In the genomic region with DNA sequence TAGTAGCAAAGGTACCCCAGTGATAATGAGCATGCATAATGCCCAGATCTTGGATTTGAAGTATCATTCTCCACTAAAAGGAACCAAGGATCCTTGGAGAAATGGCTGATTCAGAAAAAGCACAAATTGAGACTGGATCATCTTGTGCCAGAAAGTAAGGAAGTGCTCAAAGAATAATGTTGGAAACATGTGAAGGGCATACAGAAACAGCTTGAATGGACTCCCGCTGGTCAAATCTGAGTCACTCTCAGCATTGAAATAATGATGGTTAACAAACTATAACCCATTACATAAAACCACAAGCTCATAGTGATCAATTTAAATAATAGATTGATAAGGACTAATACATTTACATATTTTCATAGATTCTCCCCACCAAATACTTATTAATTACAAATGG, we compare ENCODE assay signal across 23 cellular contexts.
"Had no signal": no experiment of that assay in that cellular context is flagged by ENCODE, and none has a peak within 500 bp of the region (broad histone marks: within the 10 kb centered on the region; RNA-seq: fewer than 3 reads in every experiment).

No MANE protein-coding gene starts in this region.

- H3K9me3 ChIP-seq: left ventricle myocardium inferior, mucosa of descending colon, ovary, right atrium auricular region, right lobe of liver, tibial nerve, uterus had no signal

- H3K4me2 ChIP-seq: smooth muscle cell had no signal

- ATAC-seq: mucosa of descending colon; naive thymus-derived CD4-positive, alpha-beta T cell; natural killer cell treated with Interleukin-12 subunit alpha and Interleukin-12 subunit beta and Interleukin-15 and Interleukin-18, amount 100 ng/mL, for 72 hours; right lobe of liver; stimulated activated memory B cell treated with anti-CD40 and anti-IgM and Interleukin-4, amounts not matched to agents 10 μg/mL and 1 μg/mL and 100 μg/mL, for 72 hours; stimulated activated naive CD8-positive, alpha-beta T cell treated with anti-CD3 and anti-CD28 coated beads, Interleukin-15, amount 100 ng/mL, for 72 hours had no signal

- H3K27ac ChIP-seq: left ventricle myocardium inferior, ovary, right atrium auricular region, right lobe of liver, tibial nerve, uterus had no signal

- DNase-seq: hypothalamus; immature natural killer cell; islet precursor cell; left ventricle myocardium inferior; midbrain; mucosa of descending colon; naive thymus-derived CD4-positive, alpha-beta T cell; ovary; right lobe of liver; stimulated activated CD4-positive, alpha-beta T cell treated with anti-CD3 and anti-CD28 coated beads, Interleukin-1b, Interleukin-23, amount 100 ng/mL, for 48 hours; stimulated activated CD4-positive, alpha-beta T cell treated with anti-CD3 and anti-CD28 coated beads, Interleukin-2, amount 100 ng/mL, for 48 hours; stimulated activated CD4-positive, alpha-beta T cell treated with anti-CD3 and anti-CD28 coated beads, Interleukin-4, amount 100 ng/mL, for 4 hours; stimulated activated CD8-positive, alpha-beta memory T cell treated with anti-CD3 and anti-CD28 coated beads, Interleukin-4, amount 100 ng/mL, for 48 hours; stimulated activated naive CD4-positive, alpha-beta T cell treated with Interleukin-2 at 50 U/mL for 16 hours; stimulated activated naive CD8-positive, alpha-beta T cell treated with anti-CD3 and anti-CD28 coated beads, Interleukin-15, amount 100 ng/mL, for 72 hours; substantia nigra; uterus had no signal

- H3K27me3 ChIP-seq: ovary, right atrium auricular region, right lobe of liver, tibial nerve, uterus had no signal

- H3K4me3 ChIP-seq: left ventricle myocardium inferior, lung, mucosa of descending colon, ovary, right atrium auricular region, right lobe of liver, smooth muscle cell, tibial nerve, uterus had no signal

- H3K36me3 ChIP-seq: left ventricle myocardium inferior, ovary, right atrium auricular region, right lobe of liver, tibial nerve, uterus had no signal
